2 cellular contexts compared by ENCODE assay signal in genomic region chr6:136477548-136477947, GRCh38.
A peak's percentile ranks its signal among the peaks of the same experiment; 100 is the strongest.
TF ChIP-seq lines count a peak whose summit lies in the region.

No MANE protein-coding gene starts in this region.

TF ChIP-seq in GM23338, 12 proteins besides CTCF, POLR2A, EP300 and RAD21 (continued from another document):
- peak; percentile 58 for TF ChIP-seq REST (IDR thresholded peaks at IDR 0.05; ENCODE audit: unreplicated experiment)
TF ChIP-seq in GM23338: peak in this region for 1.

TF ChIP-seq in HEK293, 187 proteins besides CTCF, POLR2A, EP300 and RAD21 (continued from another document):
- peak; percentile 94 for TF ChIP-seq REST (tag by site-specific recombination; IDR thresholded peaks at IDR 0.05)
